Comparison of ENCODE assay signal across 8 cellular contexts in the genomic region with DNA sequence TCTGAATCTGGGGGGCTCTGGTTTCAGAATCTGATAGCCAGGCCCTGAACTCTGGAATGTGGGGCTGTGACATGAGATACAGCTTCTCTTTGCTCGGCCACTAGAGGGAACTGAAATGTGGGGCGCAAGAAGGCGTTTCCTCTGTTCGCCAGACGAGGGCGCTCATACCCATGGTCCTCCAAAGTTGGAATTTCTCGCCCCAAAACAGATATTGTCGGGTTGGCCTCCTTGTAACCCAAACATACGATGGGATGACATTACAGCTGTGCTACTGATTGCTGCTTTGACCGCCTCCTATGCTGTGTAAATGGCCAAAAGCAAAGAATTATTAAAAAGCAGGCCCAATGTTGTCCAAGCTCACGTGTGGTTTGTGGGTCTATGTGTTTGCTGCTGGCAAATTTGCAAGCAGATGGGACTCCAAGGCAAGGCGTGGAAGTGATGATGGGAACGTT. TPM values are rescaled to one million over a fixed set of nuclear protein-coding genes. Genes with fewer than 3 reads are reported as not detected.
DNase-seq lines count a peak whose midpoint lies in the region; ATAC-seq and TF ChIP-seq lines count a peak whose summit lies in the region.

No MANE protein-coding gene starts in this region.

- H3K4me3 ChIP-seq in BE2C (ENCODE audit: low read depth, low read length) = no peak overlapping the region

- no peaks in the 10 kb centered on the region for H3K9me3 Mint-ChIP-seq in activated CD4-positive, alpha-beta T cell treated with anti-CD3 and anti-CD28 coated beads, Interleukin-2, amount 10 ng/mL, durations not matched to agents 7 days and 5 days
- H3K9me3 Mint-ChIP-seq in memory B cell = no peaks in the 10 kb centered on the region

- H3K36me3 Mint-ChIP-seq in activated CD4-positive, alpha-beta T cell treated with anti-CD3 and anti-CD28 coated beads, Interleukin-2, amount 10 ng/mL, durations not matched to agents 7 days and 5 days (ENCODE audit: low read depth) = no peaks in the 10 kb centered on the region
- H3K36me3 Mint-ChIP-seq in memory B cell = no peaks in the 10 kb centered on the region

- DNase-seq in BE2C (peak; percentile 67), GM20000 (ENCODE audit: low spot score) (peak; percentile 81), NCI-H510A (lab: John Stamatoyannopoulos, UW) (peak; percentile 37), dermis microvascular lymphatic vessel endothelial cell (ENCODE audit: low read depth in 2 of 2) (peak; percentile 35 to 69), memory B cell (ENCODE audit: low spot score in 2 of 2) (peak; percentile 78 to 79)
- DNase-seq in activated CD4-positive, alpha-beta T cell treated with anti-CD3 and anti-CD28 coated beads, Interleukin-2, amount 10 ng/mL, durations not matched to agents 7 days and 5 days = peak; percentile 79
- DNase-seq in stimulated activated CD8-positive, alpha-beta memory T cell treated with anti-CD3 and anti-CD28 coated beads, Interleukin-2, amount 100 ng/mL, for 1 hour (ENCODE audit: low read depth in 2 of 2) = peak; percentile 52 to 62

- CTCF ChIA-PET in activated CD4-positive, alpha-beta T cell treated with anti-CD3 and anti-CD28 coated beads, Interleukin-2, amount 10 ng/mL, durations not matched to agents 7 days and 5 days (lab: Charles Lee) = interaction anchor here (0.6 to 2.3 kb wide), 50 partner anchors 9 to 590 kb away, joined by 3 to 18 read pairs (median 4); partner anchors contain the start of genes CCDC182 and MSI2

- H3K4me1 ChIP-seq in BE2C = peaks cover 8% of the 10 kb centered on the region; the same call in 1 of the 2 replicates

- peaks cover 8% of the 10 kb centered on the region for H3K4me1 Mint-ChIP-seq in activated CD4-positive, alpha-beta T cell treated with anti-CD3 and anti-CD28 coated beads, Interleukin-2, amount 10 ng/mL, durations not matched to agents 7 days and 5 days
- peaks cover 2% of the 10 kb centered on the region for H3K4me1 Mint-ChIP-seq in memory B cell

- H3K27ac Mint-ChIP-seq in activated CD4-positive, alpha-beta T cell treated with anti-CD3 and anti-CD28 coated beads, Interleukin-2, amount 10 ng/mL, durations not matched to agents 7 days and 5 days = no peak overlapping the region
- peak overlapping the region; percentile 32 for H3K27ac Mint-ChIP-seq in memory B cell

- H3K36me3 ChIP-seq in BE2C = no peaks in the 10 kb centered on the region

- ATAC-seq in memory B cell (ENCODE audit: low read depth) (peak; percentile 77), HG03039 (IDR thresholded peaks at IDR 0.05; ENCODE audit: unreplicated experiment) (no peak)

- no peak overlapping the region for H3K4me3 Mint-ChIP-seq in activated CD4-positive, alpha-beta T cell treated with anti-CD3 and anti-CD28 coated beads, Interleukin-2, amount 10 ng/mL, durations not matched to agents 7 days and 5 days
- H3K4me3 Mint-ChIP-seq in memory B cell = no peak overlapping the region

- no peaks in the 10 kb centered on the region for H3K27me3 ChIP-seq in BE2C

- peaks cover 22% of the 10 kb centered on the region for H3K27me3 Mint-ChIP-seq in activated CD4-positive, alpha-beta T cell treated with anti-CD3 and anti-CD28 coated beads, Interleukin-2, amount 10 ng/mL, durations not matched to agents 7 days and 5 days
- peaks cover 4% of the 10 kb centered on the region for H3K27me3 Mint-ChIP-seq in memory B cell

- POLR2A ChIA-PET in activated CD4-positive, alpha-beta T cell treated with anti-CD3 and anti-CD28 coated beads, Interleukin-2, amount 10 ng/mL, durations not matched to agents 7 days and 5 days (lab: Charles Lee) = no interaction called here

- no peaks in the 10 kb centered on the region for H3K9me3 ChIP-seq in BE2C

- peak; percentile 100 for TF ChIP-seq CTCF in BE2C (IDR thresholded peaks at IDR 0.05; ENCODE audit: low read depth, low read length)
- peak; percentile 99 for TF ChIP-seq CTCF in GM20000 (IDR thresholded peaks at IDR 0.05; ENCODE audit: extremely low read depth, missing control alignments)

RNA-seq across cellular contexts. Expression of gene MSI2, which starts 13.1 kb away (rescaled TPM):
- polyA plus RNA-seq in BE2C (2012; ENCODE audit: insufficient read depth, insufficient read length, low read depth) = 54.7 TPM
- 10 to 100 TPM; 87.6 to 96.0 TPM for total RNA-seq in activated CD4-positive, alpha-beta T cell treated with anti-CD3 and anti-CD28 coated beads, Interleukin-2, amount 10 ng/mL, durations not matched to agents 7 days and 5 days
- 7.3 and 7.4 TPM in 2 replicates for total RNA-seq in dermis microvascular lymphatic vessel endothelial cell

Comparison
In these comparisons a context has a peak if more than half of its experiments do, and no peak if none do; other contexts are left out.
1. RNA of gene MSI2, which starts 13.1 kb away (total RNA-seq): 87.6 to 96.0 TPM in activated CD4-positive, alpha-beta T cell treated with anti-CD3 and anti-CD28 coated beads, Interleukin-2, amount 10 ng/mL, durations not matched to agents 7 days and 5 days; 7.3 to 7.4 TPM in dermis microvascular lymphatic vessel endothelial cell; every median in the first group is over 10 times any median in the second.
2. Peak in every context shown above with its lines, with median percentiles within 50 percentile points of each other: DNase-seq.